In the genomic region with DNA sequence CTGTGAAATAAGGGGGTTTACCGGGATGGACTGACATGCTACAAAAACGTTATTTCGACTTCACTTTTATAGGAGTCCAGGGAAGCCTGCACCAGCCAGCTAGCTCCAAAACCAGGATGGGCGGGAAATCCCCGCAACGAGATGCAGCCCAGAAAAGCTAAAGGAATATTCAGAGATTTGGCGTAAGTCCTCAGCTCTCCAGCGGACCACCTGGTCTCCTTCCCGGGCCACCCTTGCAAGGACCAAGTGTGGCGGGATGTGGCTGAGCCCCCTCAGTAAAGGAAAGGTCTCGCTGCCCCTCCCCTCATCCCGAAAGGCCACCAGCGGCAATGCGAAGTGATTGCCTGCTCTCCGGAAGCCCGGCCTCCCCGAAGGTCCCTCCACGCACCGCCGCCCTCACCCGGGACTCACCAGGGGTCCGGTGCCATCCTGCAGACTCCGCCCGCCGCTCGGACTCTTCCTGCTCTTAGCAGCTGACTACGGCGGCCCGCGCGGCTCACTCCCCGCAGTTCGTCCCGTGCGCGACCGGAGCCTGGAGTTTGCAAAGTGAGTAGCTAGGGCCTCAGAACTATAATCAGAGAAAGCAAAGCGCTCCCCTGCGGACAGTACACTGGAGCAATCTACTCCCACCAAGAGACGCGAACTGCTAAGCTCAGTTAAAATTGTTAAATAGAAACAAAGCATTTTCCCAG, we compare ENCODE assay signal across 1 cellular context.
A peak's percentile ranks its signal among the peaks of the same experiment; 100 is the strongest.
TF ChIP-seq lines count a peak whose summit lies in the region.

A gene with protein sequence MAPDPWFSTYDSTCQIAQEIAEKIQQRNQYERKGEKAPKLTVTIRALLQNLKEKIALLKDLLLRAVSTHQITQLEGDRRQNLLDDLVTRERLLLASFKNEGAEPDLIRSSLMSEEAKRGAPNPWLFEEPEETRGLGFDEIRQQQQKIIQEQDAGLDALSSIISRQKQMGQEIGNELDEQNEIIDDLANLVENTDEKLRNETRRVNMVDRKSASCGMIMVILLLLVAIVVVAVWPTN (minus strand): TSS at position 440 of the 692 bp plus-strand sequence. CDS start 12 bp downstream, at position 428.

TF ChIP-seq in HepG2, 621 proteins besides CTCF, POLR2A, EP300 and RAD21 (continued from another document and continues in another):
- 0 out of 2 replicates have a peak, but pooled peaks have one; percentile 54 for TF ChIP-seq SMAD3 (CRISPR knock-in tag; IDR thresholded peaks at IDR 0.05)
- peak; percentile 94 for TF ChIP-seq SRSF1 (optimal IDR thresholded peaks at IDR 0.05; ENCODE audit: low read depth, low read length)
- peak; percentile 55; the same call in 1 of the 2 replicates for TF ChIP-seq ZNF878 (CRISPR knock-in tag; IDR thresholded peaks at IDR 0.05)
- TF ChIP-seq CBFB (CRISPR knock-in tag; IDR thresholded peaks at IDR 0.05): peak; percentile 62; the same call in 1 of the 2 replicates
- TF ChIP-seq, protein P1, sequence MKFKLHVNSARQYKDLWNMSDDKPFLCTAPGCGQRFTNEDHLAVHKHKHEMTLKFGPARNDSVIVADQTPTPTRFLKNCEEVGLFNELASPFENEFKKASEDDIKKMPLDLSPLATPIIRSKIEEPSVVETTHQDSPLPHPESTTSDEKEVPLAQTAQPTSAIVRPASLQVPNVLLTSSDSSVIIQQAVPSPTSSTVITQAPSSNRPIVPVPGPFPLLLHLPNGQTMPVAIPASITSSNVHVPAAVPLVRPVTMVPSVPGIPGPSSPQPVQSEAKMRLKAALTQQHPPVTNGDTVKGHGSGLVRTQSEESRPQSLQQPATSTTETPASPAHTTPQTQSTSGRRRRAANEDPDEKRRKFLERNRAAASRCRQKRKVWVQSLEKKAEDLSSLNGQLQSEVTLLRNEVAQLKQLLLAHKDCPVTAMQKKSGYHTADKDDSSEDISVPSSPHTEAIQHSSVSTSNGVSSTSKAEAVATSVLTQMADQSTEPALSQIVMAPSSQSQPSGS (CRISPR knock-in tag; IDR thresholded peaks at IDR 0.05): 0 out of 2 replicates have a peak, but pooled peaks have one; percentile 46
- TF ChIP-seq, protein P2, sequence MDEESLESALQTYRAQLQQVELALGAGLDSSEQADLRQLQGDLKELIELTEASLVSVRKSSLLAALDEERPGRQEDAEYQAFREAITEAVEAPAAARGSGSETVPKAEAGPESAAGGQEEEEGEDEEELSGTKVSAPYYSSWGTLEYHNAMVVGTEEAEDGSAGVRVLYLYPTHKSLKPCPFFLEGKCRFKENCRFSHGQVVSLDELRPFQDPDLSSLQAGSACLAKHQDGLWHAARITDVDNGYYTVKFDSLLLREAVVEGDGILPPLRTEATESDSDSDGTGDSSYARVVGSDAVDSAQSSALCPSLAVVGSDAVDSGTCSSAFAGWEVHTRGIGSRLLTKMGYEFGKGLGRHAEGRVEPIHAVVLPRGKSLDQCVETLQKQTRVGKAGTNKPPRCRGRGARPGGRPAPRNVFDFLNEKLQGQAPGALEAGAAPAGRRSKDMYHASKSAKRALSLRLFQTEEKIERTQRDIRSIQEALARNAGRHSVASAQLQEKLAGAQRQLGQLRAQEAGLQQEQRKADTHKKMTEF (CRISPR knock-in tag; IDR thresholded peaks at IDR 0.05): peak; percentile 83; the same call in 1 of the 2 replicates
- TF ChIP-seq, protein P3, sequence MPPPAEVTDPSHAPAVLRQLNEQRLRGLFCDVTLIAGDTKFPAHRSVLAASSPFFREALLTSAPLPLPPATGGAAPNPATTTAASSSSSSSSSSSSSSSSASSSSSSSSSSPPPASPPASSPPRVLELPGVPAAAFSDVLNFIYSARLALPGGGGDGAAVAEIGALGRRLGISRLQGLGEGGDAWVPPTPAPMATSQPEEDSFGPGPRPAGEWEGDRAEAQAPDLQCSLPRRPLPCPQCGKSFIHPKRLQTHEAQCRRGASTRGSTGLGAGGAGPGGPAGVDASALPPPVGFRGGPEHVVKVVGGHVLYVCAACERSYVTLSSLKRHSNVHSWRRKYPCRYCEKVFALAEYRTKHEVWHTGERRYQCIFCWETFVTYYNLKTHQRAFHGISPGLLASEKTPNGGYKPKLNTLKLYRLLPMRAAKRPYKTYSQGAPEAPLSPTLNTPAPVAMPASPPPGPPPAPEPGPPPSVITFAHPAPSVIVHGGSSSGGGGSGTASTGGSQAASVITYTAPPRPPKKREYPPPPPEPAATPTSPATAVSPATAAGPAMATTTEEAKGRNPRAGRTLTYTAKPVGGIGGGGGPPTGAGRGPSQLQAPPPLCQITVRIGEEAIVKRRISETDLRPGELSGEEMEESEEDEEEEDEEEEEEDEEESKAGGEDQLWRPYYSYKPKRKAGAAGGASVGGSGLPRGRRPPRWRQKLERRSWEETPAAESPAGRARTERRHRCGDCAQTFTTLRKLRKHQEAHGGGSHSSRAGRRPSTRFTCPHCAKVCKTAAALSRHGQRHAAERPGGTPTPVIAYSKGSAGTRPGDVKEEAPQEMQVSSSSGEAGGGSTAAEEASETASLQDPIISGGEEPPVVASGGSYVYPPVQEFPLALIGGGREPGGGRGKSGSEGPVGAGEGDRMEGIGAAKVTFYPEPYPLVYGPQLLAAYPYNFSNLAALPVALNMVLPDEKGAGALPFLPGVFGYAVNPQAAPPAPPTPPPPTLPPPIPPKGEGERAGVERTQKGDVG (CRISPR knock-in tag; IDR thresholded peaks at IDR 0.05; ENCODE audit: borderline replicate concordance): peak; percentile 88
- peak; percentile 91 for TF ChIP-seq XRCC5 (optimal IDR thresholded peaks at IDR 0.05; ENCODE audit: low read length)
- peak; percentile 75; the same call in 1 of the 2 replicates for TF ChIP-seq MYC (CRISPR knock-in tag; IDR thresholded peaks at IDR 0.05; ENCODE audit: borderline replicate concordance)
- peak; percentile 63; the same call in 1 of the 2 replicates for TF ChIP-seq ARID2 (CRISPR knock-in tag; IDR thresholded peaks at IDR 0.05; ENCODE audit: borderline replicate concordance)
- peak; percentile 43; the same call in 1 of the 2 replicates for TF ChIP-seq MTA1 (CRISPR knock-in tag; IDR thresholded peaks at IDR 0.05; ENCODE audit: borderline replicate concordance)
- TF ChIP-seq, protein P4, sequence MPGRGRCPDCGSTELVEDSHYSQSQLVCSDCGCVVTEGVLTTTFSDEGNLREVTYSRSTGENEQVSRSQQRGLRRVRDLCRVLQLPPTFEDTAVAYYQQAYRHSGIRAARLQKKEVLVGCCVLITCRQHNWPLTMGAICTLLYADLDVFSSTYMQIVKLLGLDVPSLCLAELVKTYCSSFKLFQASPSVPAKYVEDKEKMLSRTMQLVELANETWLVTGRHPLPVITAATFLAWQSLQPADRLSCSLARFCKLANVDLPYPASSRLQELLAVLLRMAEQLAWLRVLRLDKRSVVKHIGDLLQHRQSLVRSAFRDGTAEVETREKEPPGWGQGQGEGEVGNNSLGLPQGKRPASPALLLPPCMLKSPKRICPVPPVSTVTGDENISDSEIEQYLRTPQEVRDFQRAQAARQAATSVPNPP (CRISPR knock-in tag; IDR thresholded peaks at IDR 0.05): peak; percentile 50; the same call in 1 of the 2 replicates
- TF ChIP-seq THAP11 (CRISPR knock-in tag; IDR thresholded peaks at IDR 0.05): peak; percentile 91
- TF ChIP-seq, protein P5, sequence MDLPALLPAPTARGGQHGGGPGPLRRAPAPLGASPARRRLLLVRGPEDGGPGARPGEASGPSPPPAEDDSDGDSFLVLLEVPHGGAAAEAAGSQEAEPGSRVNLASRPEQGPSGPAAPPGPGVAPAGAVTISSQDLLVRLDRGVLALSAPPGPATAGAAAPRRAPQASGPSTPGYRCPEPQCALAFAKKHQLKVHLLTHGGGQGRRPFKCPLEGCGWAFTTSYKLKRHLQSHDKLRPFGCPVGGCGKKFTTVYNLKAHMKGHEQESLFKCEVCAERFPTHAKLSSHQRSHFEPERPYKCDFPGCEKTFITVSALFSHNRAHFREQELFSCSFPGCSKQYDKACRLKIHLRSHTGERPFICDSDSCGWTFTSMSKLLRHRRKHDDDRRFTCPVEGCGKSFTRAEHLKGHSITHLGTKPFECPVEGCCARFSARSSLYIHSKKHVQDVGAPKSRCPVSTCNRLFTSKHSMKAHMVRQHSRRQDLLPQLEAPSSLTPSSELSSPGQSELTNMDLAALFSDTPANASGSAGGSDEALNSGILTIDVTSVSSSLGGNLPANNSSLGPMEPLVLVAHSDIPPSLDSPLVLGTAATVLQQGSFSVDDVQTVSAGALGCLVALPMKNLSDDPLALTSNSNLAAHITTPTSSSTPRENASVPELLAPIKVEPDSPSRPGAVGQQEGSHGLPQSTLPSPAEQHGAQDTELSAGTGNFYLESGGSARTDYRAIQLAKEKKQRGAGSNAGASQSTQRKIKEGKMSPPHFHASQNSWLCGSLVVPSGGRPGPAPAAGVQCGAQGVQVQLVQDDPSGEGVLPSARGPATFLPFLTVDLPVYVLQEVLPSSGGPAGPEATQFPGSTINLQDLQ (CRISPR knock-in tag; IDR thresholded peaks at IDR 0.05): no peak
- no peak for TF ChIP-seq ZNF460 (CRISPR knock-in tag; IDR thresholded peaks at IDR 0.05; ENCODE audit: borderline replicate concordance)
- TF ChIP-seq, protein P6, sequence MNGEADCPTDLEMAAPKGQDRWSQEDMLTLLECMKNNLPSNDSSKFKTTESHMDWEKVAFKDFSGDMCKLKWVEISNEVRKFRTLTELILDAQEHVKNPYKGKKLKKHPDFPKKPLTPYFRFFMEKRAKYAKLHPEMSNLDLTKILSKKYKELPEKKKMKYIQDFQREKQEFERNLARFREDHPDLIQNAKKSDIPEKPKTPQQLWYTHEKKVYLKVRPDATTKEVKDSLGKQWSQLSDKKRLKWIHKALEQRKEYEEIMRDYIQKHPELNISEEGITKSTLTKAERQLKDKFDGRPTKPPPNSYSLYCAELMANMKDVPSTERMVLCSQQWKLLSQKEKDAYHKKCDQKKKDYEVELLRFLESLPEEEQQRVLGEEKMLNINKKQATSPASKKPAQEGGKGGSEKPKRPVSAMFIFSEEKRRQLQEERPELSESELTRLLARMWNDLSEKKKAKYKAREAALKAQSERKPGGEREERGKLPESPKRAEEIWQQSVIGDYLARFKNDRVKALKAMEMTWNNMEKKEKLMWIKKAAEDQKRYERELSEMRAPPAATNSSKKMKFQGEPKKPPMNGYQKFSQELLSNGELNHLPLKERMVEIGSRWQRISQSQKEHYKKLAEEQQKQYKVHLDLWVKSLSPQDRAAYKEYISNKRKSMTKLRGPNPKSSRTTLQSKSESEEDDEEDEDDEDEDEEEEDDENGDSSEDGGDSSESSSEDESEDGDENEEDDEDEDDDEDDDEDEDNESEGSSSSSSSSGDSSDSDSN (CRISPR knock-in tag; IDR thresholded peaks at IDR 0.05): peak; percentile 88
- TF ChIP-seq, protein P7, sequence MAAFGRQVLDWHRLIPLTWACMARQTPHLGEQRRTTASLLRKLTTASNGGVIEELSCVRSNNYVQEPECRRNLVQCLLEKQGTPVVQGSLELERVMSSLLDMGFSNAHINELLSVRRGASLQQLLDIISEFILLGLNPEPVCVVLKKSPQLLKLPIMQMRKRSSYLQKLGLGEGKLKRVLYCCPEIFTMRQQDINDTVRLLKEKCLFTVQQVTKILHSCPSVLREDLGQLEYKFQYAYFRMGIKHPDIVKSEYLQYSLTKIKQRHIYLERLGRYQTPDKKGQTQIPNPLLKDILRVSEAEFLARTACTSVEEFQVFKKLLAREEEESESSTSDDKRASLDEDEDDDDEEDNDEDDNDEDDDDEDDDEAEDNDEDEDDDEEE (CRISPR knock-in tag; IDR thresholded peaks at IDR 0.05): peak; percentile 56; the same call in 1 of the 2 replicates
- TF ChIP-seq, protein P8, sequence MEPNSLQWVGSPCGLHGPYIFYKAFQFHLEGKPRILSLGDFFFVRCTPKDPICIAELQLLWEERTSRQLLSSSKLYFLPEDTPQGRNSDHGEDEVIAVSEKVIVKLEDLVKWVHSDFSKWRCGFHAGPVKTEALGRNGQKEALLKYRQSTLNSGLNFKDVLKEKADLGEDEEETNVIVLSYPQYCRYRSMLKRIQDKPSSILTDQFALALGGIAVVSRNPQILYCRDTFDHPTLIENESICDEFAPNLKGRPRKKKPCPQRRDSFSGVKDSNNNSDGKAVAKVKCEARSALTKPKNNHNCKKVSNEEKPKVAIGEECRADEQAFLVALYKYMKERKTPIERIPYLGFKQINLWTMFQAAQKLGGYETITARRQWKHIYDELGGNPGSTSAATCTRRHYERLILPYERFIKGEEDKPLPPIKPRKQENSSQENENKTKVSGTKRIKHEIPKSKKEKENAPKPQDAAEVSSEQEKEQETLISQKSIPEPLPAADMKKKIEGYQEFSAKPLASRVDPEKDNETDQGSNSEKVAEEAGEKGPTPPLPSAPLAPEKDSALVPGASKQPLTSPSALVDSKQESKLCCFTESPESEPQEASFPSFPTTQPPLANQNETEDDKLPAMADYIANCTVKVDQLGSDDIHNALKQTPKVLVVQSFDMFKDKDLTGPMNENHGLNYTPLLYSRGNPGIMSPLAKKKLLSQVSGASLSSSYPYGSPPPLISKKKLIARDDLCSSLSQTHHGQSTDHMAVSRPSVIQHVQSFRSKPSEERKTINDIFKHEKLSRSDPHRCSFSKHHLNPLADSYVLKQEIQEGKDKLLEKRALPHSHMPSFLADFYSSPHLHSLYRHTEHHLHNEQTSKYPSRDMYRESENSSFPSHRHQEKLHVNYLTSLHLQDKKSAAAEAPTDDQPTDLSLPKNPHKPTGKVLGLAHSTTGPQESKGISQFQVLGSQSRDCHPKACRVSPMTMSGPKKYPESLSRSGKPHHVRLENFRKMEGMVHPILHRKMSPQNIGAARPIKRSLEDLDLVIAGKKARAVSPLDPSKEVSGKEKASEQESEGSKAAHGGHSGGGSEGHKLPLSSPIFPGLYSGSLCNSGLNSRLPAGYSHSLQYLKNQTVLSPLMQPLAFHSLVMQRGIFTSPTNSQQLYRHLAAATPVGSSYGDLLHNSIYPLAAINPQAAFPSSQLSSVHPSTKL (CRISPR knock-in tag; IDR thresholded peaks at IDR 0.05): peak; percentile 72
- TF ChIP-seq ZKSCAN8 (CRISPR knock-in tag; IDR thresholded peaks at IDR 0.05; ENCODE audit: borderline replicate concordance): peak; percentile 59; the same call in 1 of the 2 replicates
- 0 out of 2 replicates have a peak, but pooled peaks have one; percentile 35 for TF ChIP-seq ZSCAN31 (CRISPR knock-in tag; IDR thresholded peaks at IDR 0.05; ENCODE audit: low read depth)
- TF ChIP-seq MAFF (IDR thresholded peaks at IDR 0.05; ENCODE audit: low read depth, low read length): no peak
- peak; percentile 84 for TF ChIP-seq BHLHE40 (IDR thresholded peaks at IDR 0.05; ENCODE audit: low read length)
- peak; percentile 34; the same call in 1 of the 2 replicates for TF ChIP-seq ZMAT3 (CRISPR knock-in tag; conservative IDR thresholded peaks at IDR 0.05)
- no peak; the same call in 1 of the 2 replicates for TF ChIP-seq ARHGAP35 (CRISPR knock-in tag; IDR thresholded peaks at IDR 0.05; ENCODE audit: borderline replicate concordance)
- TF ChIP-seq, protein P9, sequence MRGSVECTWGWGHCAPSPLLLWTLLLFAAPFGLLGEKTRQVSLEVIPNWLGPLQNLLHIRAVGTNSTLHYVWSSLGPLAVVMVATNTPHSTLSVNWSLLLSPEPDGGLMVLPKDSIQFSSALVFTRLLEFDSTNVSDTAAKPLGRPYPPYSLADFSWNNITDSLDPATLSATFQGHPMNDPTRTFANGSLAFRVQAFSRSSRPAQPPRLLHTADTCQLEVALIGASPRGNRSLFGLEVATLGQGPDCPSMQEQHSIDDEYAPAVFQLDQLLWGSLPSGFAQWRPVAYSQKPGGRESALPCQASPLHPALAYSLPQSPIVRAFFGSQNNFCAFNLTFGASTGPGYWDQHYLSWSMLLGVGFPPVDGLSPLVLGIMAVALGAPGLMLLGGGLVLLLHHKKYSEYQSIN (CRISPR knock-in tag; IDR thresholded peaks at IDR 0.05; ENCODE audit: borderline replicate concordance): no peak
- 0 out of 2 replicates have a peak, but pooled peaks have one; percentile 28 for TF ChIP-seq HNF4A (CRISPR knock-in tag; IDR thresholded peaks at IDR 0.05)
- TF ChIP-seq, protein P10, sequence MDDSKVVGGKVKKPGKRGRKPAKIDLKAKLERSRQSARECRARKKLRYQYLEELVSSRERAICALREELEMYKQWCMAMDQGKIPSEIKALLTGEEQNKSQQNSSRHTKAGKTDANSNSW (CRISPR knock-in tag; IDR thresholded peaks at IDR 0.05; ENCODE audit: borderline replicate concordance): no peak
- 0 out of 2 replicates have a peak, but pooled peaks have one; percentile 55 for TF ChIP-seq ETV6 (CRISPR knock-in tag; conservative IDR thresholded peaks at IDR 0.05)
- TF ChIP-seq SP4 (CRISPR knock-in tag; IDR thresholded peaks at IDR 0.05): peak; percentile 73; the same call in 1 of the 2 replicates
